In the genomic region with DNA sequence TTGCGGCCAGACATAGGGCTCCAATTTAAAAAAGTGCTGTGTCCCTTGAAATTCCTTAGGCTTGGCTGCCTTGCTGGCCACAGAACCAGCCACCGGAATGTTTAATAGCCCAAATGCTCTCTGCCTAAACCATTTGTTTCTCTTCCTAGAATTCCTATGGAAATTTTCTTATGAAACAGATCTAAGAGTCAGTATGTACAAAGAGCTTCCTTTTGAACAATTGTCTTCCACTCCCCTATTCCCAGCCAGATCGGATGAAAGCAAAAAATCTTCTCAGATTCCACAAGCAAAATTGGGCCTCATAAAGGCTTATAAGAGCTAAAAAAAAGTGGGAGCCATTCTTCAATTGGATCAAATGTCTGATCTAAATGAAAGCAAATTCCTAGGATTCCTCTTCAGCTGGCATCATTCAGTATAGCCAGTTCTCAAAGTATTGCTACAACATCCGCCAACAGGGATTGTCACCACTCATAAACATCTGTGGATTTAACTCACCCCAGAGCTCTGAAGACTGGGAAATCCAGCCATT, we compare ENCODE assay signal across 12 cellular contexts.
DNase-seq lines count a peak whose midpoint lies in the region; TF ChIP-seq lines count a peak whose summit lies in the region.
"Had no signal": no experiment of that assay in that cellular context is flagged by ENCODE, and none has a peak within 500 bp of the region (broad histone marks: within the 10 kb centered on the region; RNA-seq: fewer than 3 reads in every experiment).

No MANE protein-coding gene starts in this region.

- H3K36me3 ChIP-seq in smooth muscle cell (ENCODE audit: low read depth), result no peaks in the 10 kb centered on the region

- TF ChIP-seq CTCF in smooth muscle cell (IDR thresholded peaks at IDR 0.05; ENCODE audit: borderline replicate concordance, insufficient read depth, poor library complexity, severe bottlenecking), result no peak

- H3K4me1 ChIP-seq in smooth muscle cell (ENCODE audit: low read depth), result peaks cover 16% of the 10 kb centered on the region
- H3K4me1 ChIP-seq: psoas muscle had no signal

- H3K4me3 ChIP-seq in smooth muscle cell, result no peak overlapping the region
- H3K4me3 ChIP-seq: GM12878, psoas muscle had no signal

- 41% methylated on average over 4 of the region's 4 CpGs for whole genome bisulfite sequencing in smooth muscle cell (ENCODE audit: low lambda C conversion rate)

- H3K27ac ChIP-seq in smooth muscle cell (ENCODE audit: low read depth), result peak overlapping the region; percentile 55
- H3K27ac ChIP-seq: psoas muscle had no signal

- peak overlapping the region; percentile 58 for H3K4me2 ChIP-seq in smooth muscle cell

- no peaks in the 10 kb centered on the region for H3K27me3 ChIP-seq in smooth muscle cell (ENCODE audit: low read depth)

- no peak overlapping the region for H3K9ac ChIP-seq in smooth muscle cell (ENCODE audit: low read depth)

- H2AFZ ChIP-seq in smooth muscle cell (ENCODE audit: low read depth), result no peak overlapping the region

- H3K79me2 ChIP-seq in smooth muscle cell (ENCODE audit: low read depth), result no peaks in the 10 kb centered on the region

- H4K20me1 ChIP-seq in smooth muscle cell (ENCODE audit: low read depth), result no peaks in the 10 kb centered on the region

- H3F3A ChIP-seq in smooth muscle cell (ENCODE audit: low read depth), result peaks cover 3% of the 10 kb centered on the region

- no peaks in the 10 kb centered on the region for H3K9me3 ChIP-seq in smooth muscle cell (replicated peaks; ENCODE audit: low read depth)
- H3K9me3 ChIP-seq: psoas muscle had no signal

- DNase-seq in HT1080 (ENCODE audit: low read depth) (peak; percentile 28), astrocyte of the hippocampus (ENCODE audit: low read depth, low spot score) (peak; percentile 87), islet precursor cell (peak; percentile 67), smooth muscle cell (lab: John Stamatoyannopoulos, UW; ENCODE audit: unreplicated experiment) (no peak), NCI-H524 (lab: John Stamatoyannopoulos, UW) (no peak), NAMALWA (ENCODE audit: low spot score) (no peak)
- no peak for DNase-seq in effector CD4-positive, alpha-beta T cell
- DNase-seq: Calu3, GOT3, NCI-H2029, psoas muscle had no signal

Comparison
In these comparisons a context has a peak if more than half of its experiments do, and no peak if none do; other contexts are left out.
1. DNase-seq: peak in HT1080 (single experiment), astrocyte of the hippocampus (single experiment) and islet precursor cell (single experiment); none in smooth muscle cell (single experiment), effector CD4-positive, alpha-beta T cell (single experiment), NCI-H524 (0 of 2) and NAMALWA (single experiment).